Comparison of ENCODE assay signal across 14 cellular contexts in the genomic region with DNA sequence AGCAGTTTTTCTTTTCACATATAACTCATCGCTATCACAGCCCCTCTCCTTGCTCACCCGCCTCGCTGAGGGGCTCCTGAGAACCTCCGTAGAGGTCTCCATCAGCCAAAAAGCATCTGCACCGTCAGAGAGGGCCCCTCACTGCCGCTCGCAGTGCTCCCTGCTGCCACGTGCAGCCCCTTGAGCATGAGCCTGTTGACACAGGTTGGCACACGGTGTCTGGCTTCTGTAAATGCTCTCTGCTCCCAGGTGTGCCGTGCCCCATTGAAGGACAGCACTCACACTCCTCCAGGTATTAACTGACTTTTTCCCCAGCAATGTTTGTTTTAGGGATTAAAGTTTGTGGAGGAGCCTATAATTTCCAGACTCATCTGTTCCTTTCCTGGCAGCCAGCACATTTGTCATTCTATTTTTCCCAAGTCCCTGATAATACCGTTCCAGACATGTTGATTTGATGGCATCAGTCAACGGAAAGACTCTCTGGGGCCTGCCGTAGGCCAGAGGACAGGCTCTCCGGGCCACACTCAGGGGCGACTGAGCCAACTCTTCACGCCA. TPM values are rescaled to one million over a fixed set of nuclear protein-coding genes. Genes with fewer than 3 reads are reported as not detected.
DNase-seq lines count a peak whose midpoint lies in the region; ATAC-seq and TF ChIP-seq lines count a peak whose summit lies in the region.
"Had no signal": no experiment of that assay in that cellular context is flagged by ENCODE, and none has a peak within 500 bp of the region (broad histone marks: within the 10 kb centered on the region; RNA-seq: fewer than 3 reads in every experiment).

No MANE protein-coding gene starts in this region.

- H3K36me3 Mint-ChIP-seq in Caco-2 (ENCODE audit: insufficient read depth, unreplicated experiment), result peaks cover 9% of the 10 kb centered on the region
- H3K36me3 Mint-ChIP-seq in H9 (ENCODE audit: insufficient read depth in 1 of 3, low read depth in 3 of 3), result no peaks in the 10 kb centered on the region; a peak in 1 of 7 replicates
- no peaks in the 10 kb centered on the region for H3K36me3 Mint-ChIP-seq in mesothelial cell of epicardium

- no peak overlapping the region for H2AFZ ChIP-seq in H9 (ENCODE audit: low read length)
- 0 out of 2 replicates have a peak overlapping the region, but pooled peaks have one; percentile 11 for H2AFZ ChIP-seq in PC-3 (ENCODE audit: low read length)

- no peak overlapping the region for H2BK15ac ChIP-seq in H9 (ENCODE audit: low read depth, low read length)

- H2BK5ac ChIP-seq in H9 (ENCODE audit: insufficient read length, low read length), result no peak overlapping the region

- BruUV-seq in Caco-2 (replicated peaks; lab: Mats Ljungman, UMichigan) (no TSS peak), PC-3 (replicated peaks; lab: Mats Ljungman, UMichigan) (no TSS peak)

- no peak overlapping the region for H3K23ac ChIP-seq in H9 (ENCODE audit: insufficient read length, low read depth, low read length)

- H3K4me1 Mint-ChIP-seq in Caco-2 (ENCODE audit: low read depth, unreplicated experiment) (peaks cover 38% of the 10 kb centered on the region), H9 (peaks cover 33 to 38% of the 10 kb centered on the region in 2 experiments), mesothelial cell of epicardium (peaks cover 43% of the 10 kb centered on the region)

- H2BK12ac ChIP-seq in H9 (ENCODE audit: insufficient read length, low read depth, low read length), result no peak overlapping the region

- H3F3A ChIP-seq in PC-3 (ENCODE audit: low read length, unreplicated experiment), result peaks cover 4% of the 10 kb centered on the region

- no peak overlapping the region for H3K18ac ChIP-seq in H9 (ENCODE audit: insufficient read length, low read depth, low read length)

- no peak overlapping the region for H2BK20ac ChIP-seq in H9 (ENCODE audit: low read depth, low read length, poor library complexity, severe bottlenecking)

- H3K9me3 Mint-ChIP-seq in Caco-2 (ENCODE audit: unreplicated experiment), result no peaks in the 10 kb centered on the region
- H3K9me3 Mint-ChIP-seq in H9, result peaks cover 0 to 2% of the 10 kb centered on the region in 2 experiments; a peak in 2 of 5 replicates
- no peaks in the 10 kb centered on the region for H3K9me3 Mint-ChIP-seq in mesothelial cell of epicardium

- TF ChIP-seq CTCF in Caco-2 (IDR thresholded peaks at IDR 0.05; ENCODE audit: insufficient read depth in 1 of 2, low read depth in 1 of 2, low read length in 1 of 2, severe bottlenecking in 1 of 2, unreplicated experiment in 1 of 2) (no peak), H9 (conservative IDR thresholded peaks at IDR 0.05) (no peak), PC-3 (conservative IDR thresholded peaks at IDR 0.05; ENCODE audit: low read depth, low read length) (no peak), mesothelial cell of epicardium (IDR thresholded peaks at IDR 0.05; ENCODE audit: unreplicated experiment) (no peak), coronary artery (IDR thresholded peaks at IDR 0.05) (no peak)

- no peaks in the 10 kb centered on the region for H3K79me1 ChIP-seq in H9 (ENCODE audit: insufficient read depth, low read depth, low read length, poor library complexity, severe bottlenecking)

- H3K9me3 ChIP-seq in Caco-2 (no peaks in the 10 kb centered on the region), H9 (ENCODE audit: control insufficient read depth, low read depth, low read length) (no peaks in the 10 kb centered on the region), PC-3 (ENCODE audit: low read length) (no peaks in the 10 kb centered on the region)
- H3K9me3 ChIP-seq: BLaER1, mucosa of descending colon, thoracic aorta had no signal

- H3K4me3 ChIP-seq in Caco-2 (ENCODE audit: low read depth, low read length) (no peak overlapping the region), PC-3 (ENCODE audit: low read length) (no peak overlapping the region), coronary artery (no peak overlapping the region)
- H3K4me3 ChIP-seq: BLaER1, mucosa of descending colon, thoracic aorta had no signal

- no peak overlapping the region for H4K5ac ChIP-seq in H9 (ENCODE audit: insufficient read length, low read depth, low read length)

- no peak overlapping the region for H3K9ac ChIP-seq in H9 (ENCODE audit: extremely low read depth, insufficient read length, low read length)
- no peak overlapping the region for H3K9ac ChIP-seq in PC-3 (ENCODE audit: low read length)
- H3K9ac ChIP-seq: BLaER1 had no signal

- H4K20me1 ChIP-seq in H9 (ENCODE audit: control insufficient read depth, insufficient read depth, insufficient read length), result no peaks in the 10 kb centered on the region
- no peaks in the 10 kb centered on the region for H4K20me1 ChIP-seq in PC-3 (ENCODE audit: low read length)
- H4K20me1 ChIP-seq: BLaER1 had no signal

- H3K4me2 ChIP-seq in H9 (ENCODE audit: insufficient read depth, insufficient read length, low read length), result no peak overlapping the region
- H3K4me2 ChIP-seq in PC-3 (ENCODE audit: low read length), result no peak overlapping the region
- H3K4me2 ChIP-seq: BLaER1 had no signal

- H3K27ac Mint-ChIP-seq in Caco-2 (ENCODE audit: unreplicated experiment) (peak overlapping the region; percentile 6), H9 (peak overlapping the region in 2 of 3 experiments; percentile 30 to 38; a peak in 3 of 7 replicates), mesothelial cell of epicardium (peak overlapping the region; percentile 41)

- H3K14ac ChIP-seq in H9 (ENCODE audit: insufficient read depth, low read length), result no peak overlapping the region

- peaks cover 4% of the 10 kb centered on the region for H3K23me2 ChIP-seq in H9 (ENCODE audit: insufficient read length, low read depth, low read length, poor library complexity, severe bottlenecking)

- H3K36me3 ChIP-seq in Caco-2 (ENCODE audit: control insufficient read depth, insufficient read depth, low read length) (no peaks in the 10 kb centered on the region), PC-3 (ENCODE audit: low read depth, low read length) (no peaks in the 10 kb centered on the region)
- H3K36me3 ChIP-seq: BLaER1, thoracic aorta had no signal

- intact Hi-C loops in Caco-2 (cut with micrococcal nuclease; ENCODE audit: unreplicated experiment) (no loop called here), PC-3 (cut with micrococcal nuclease) (no loop called here)

- H3K79me2 ChIP-seq in H9 (ENCODE audit: insufficient read depth, low read length) (no peaks in the 10 kb centered on the region), PC-3 (ENCODE audit: low read length) (peaks cover 11% of the 10 kb centered on the region)

- POLR2A ChIA-PET in Caco-2 (lab: Charles Lee), result no interaction called here
- POLR2A ChIA-PET in PC-3 (lab: Charles Lee; ENCODE audit: unreplicated experiment), result no interaction called here

- H3K27ac ChIP-seq in H9 (ENCODE audit: insufficient read length, low read depth, low read length) (no peak overlapping the region), PC-3 (ENCODE audit: low read length) (no peak overlapping the region), coronary artery (no peak overlapping the region)
- H3K27ac ChIP-seq: BLaER1, thoracic aorta had no signal

- whole genome bisulfite sequencing in H9 (ENCODE audit: extremely low coverage, insufficient read length, low lambda C conversion rate), result no CpG with 5 or more reads among the region's 16 CpGs

- ATAC-seq in PC-3 (no peak), GM18861 (IDR thresholded peaks at IDR 0.05; ENCODE audit: unreplicated experiment) (no peak)
- ATAC-seq: mucosa of descending colon had no signal

- H3K27me3 ChIP-seq in Caco-2 (replicated peaks; ENCODE audit: control insufficient read depth, insufficient read depth, low read length) (no peaks in the 10 kb centered on the region), H9 (ENCODE audit: insufficient read depth, low read length) (no peaks in the 10 kb centered on the region), PC-3 (ENCODE audit: low read length) (no peaks in the 10 kb centered on the region)
- H3K27me3 ChIP-seq: BLaER1 had no signal

- no peak overlapping the region for H2AK5ac ChIP-seq in H9 (ENCODE audit: insufficient read length, low read length)

- DNase-seq in Caco-2 (no peak), H9 (peak; percentile 14), PC-3 (no peak), mesothelial cell of epicardium (ENCODE audit: low spot score in 2 of 2, unreplicated experiment in 2 of 2) (no peak), AML-193 (lab: John Stamatoyannopoulos, UW) (no peak), coronary artery (ENCODE audit: low spot score) (no peak)
- DNase-seq: hippocampal formation; kidney glomerular epithelial cell; MM.1S; mucosa of descending colon; stimulated activated CD4-positive, alpha-beta T cell treated with anti-CD3 and anti-CD28 coated beads, Interleukin-4, amount 100 ng/mL, for 1 hour had no signal

- CTCF ChIA-PET in Caco-2 (lab: Charles Lee), result no interaction called here
- CTCF ChIA-PET in PC-3 (lab: Charles Lee), result no interaction called here

- no peak overlapping the region for H4K91ac ChIP-seq in H9 (ENCODE audit: insufficient read length, low read depth, low read length)

- no peak overlapping the region for H3K4ac ChIP-seq in H9 (ENCODE audit: low read depth, low read length)

- H3T11ph ChIP-seq in H9 (ENCODE audit: low read length), result no peak overlapping the region

- H3K4me3 Mint-ChIP-seq in Caco-2 (ENCODE audit: unreplicated experiment), result no peak overlapping the region
- no peak overlapping the region for H3K4me3 Mint-ChIP-seq in H9
- no peak overlapping the region for H3K4me3 Mint-ChIP-seq in mesothelial cell of epicardium

- no peak overlapping the region for H2BK120ac ChIP-seq in H9 (ENCODE audit: low read depth, low read length, poor library complexity, severe bottlenecking)

- H3K4me1 ChIP-seq in Caco-2 (peaks cover 39% of the 10 kb centered on the region), H9 (ENCODE audit: insufficient read depth, low read length) (peaks cover 3% of the 10 kb centered on the region; the same call in 1 of the 2 replicates), PC-3 (ENCODE audit: insufficient read depth, low read length) (peaks cover 65% of the 10 kb centered on the region)

- H3K9me2 ChIP-seq in PC-3 (replicated peaks; ENCODE audit: low read length), result no peaks in the 10 kb centered on the region

- H3K27me3 Mint-ChIP-seq in Caco-2 (ENCODE audit: insufficient read depth, unreplicated experiment), result no peaks in the 10 kb centered on the region
- H3K27me3 Mint-ChIP-seq in H9 (ENCODE audit: low read depth), result no peaks in the 10 kb centered on the region
- no peaks in the 10 kb centered on the region for H3K27me3 Mint-ChIP-seq in mesothelial cell of epicardium (ENCODE audit: low read depth)

- no peak overlapping the region for H3K56ac ChIP-seq in H9 (ENCODE audit: insufficient read length, low read depth, low read length)

- H4K8ac ChIP-seq in H9 (replicated peaks; ENCODE audit: insufficient read length, low read depth, low read length), result no peak overlapping the region

RNA-seq across cellular contexts. Expression of a gene that starts 2.1 kb away (rescaled TPM):
- total RNA-seq in Caco-2 (2022), result 41.5 and 43.0 TPM in 2 replicates
- 35.1 and 35.7 TPM in 2 replicates for total RNA-seq in H9 (2021)
- total RNA-seq in PC-3 (2014; rRNA removed), result 39.1 and 44.2 TPM in 2 replicates
- total RNA-seq in mesothelial cell of epicardium, result 97.7 to 98.8 TPM (median 98.8 TPM) in 3 replicates

RNA-seq across cellular contexts. Expression of a gene that starts 18.1 kb away (rescaled TPM):
- total RNA-seq in Caco-2 (2022) (1.7 and 1.8 TPM in 2 replicates), H9 (2021) (6.5 and 6.7 TPM in 2 replicates), PC-3 (2014; rRNA removed) (2.8 and 11.5 TPM in 2 replicates), mesothelial cell of epicardium (26.5 to 32.6 TPM (median 29.4 TPM) in 3 replicates)

RNA-seq across cellular contexts. Expression of a gene that starts 36.9 kb away (rescaled TPM):
- total RNA-seq in Caco-2 (2022) (64.9 and 69.8 TPM in 2 replicates), H9 (2021) (25.3 and 27.4 TPM in 2 replicates), PC-3 (2014; rRNA removed) (19.8 and 26.3 TPM in 2 replicates), mesothelial cell of epicardium (89.0 to 104 TPM (median 101 TPM) in 3 replicates)
